ENCODE assay signal across 19 cellular contexts in the genomic region with DNA sequence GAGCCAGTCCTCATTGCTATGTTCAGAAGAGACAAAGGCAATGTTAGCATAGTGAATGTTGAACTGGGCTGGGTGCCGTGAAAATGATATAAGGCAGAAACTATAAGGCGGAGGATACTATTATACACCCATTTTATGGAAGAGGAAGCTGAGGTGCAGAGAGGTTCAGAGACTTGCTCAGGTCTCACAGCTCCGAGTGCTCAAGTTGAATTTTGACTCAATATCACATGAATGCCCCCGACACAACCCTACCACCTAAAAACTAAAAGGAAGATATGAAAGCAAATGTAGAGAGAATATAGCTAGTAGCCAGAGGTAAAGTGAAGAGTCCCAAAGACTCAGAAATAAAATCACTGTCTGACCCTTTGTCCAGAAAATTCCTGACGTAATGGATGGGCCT. TPM values are rescaled to one million over a fixed set of nuclear protein-coding genes. Genes with fewer than 3 reads are reported as not detected.
A peak's percentile ranks its signal among the peaks of the same experiment; 100 is the strongest.
DNase-seq lines count a peak whose midpoint lies in the region; ATAC-seq and TF ChIP-seq lines count a peak whose summit lies in the region.
"Had no signal": no experiment of that assay in that cellular context is flagged by ENCODE, and none has a peak within 500 bp of the region (broad histone marks: within the 10 kb centered on the region; RNA-seq: fewer than 3 reads in every experiment).

No MANE protein-coding gene starts in this region.

- H3K4me3 Mint-ChIP-seq in activated T-helper 1 cell treated with anti-CD3 and anti-CD28 coated beads, Interleukin-12 subunit alpha, Interleukin-12 subunit beta, Interleukin-2, Interleukin-4 antibody, amounts not matched to agents 30 ng/mL and 10 ng/mL and 1 ng/mL, durations not matched to agents 14 hours and 24 hours and 36 hours, result peak overlapping the region; percentile 44
- H3K4me3 Mint-ChIP-seq in memory B cell, result peak overlapping the region; percentile 85

- H3K4me1 ChIP-seq in SK-N-SH (ENCODE audit: control insufficient read depth in 1 of 2, insufficient read depth in 2 of 2, low read depth in 1 of 2, low read length in 1 of 2) (peaks cover 0 to 42% of the 10 kb centered on the region in 2 experiments; a peak in 2 of 4 replicates), DOHH2 (ENCODE audit: control insufficient read depth, low read length) (peaks cover 99% of the 10 kb centered on the region)
- H3K4me1 ChIP-seq: gastroesophageal sphincter had no signal

- H3K36me3 ChIP-seq in SK-N-SH (replicated peaks in 1 of 2; ENCODE audit: control insufficient read depth in 1 of 2, insufficient read depth in 2 of 2, low read length in 1 of 2) (no peaks in the 10 kb centered on the region), DOHH2 (ENCODE audit: control insufficient read depth, low read length) (peaks cover 20% of the 10 kb centered on the region)
- H3K36me3 ChIP-seq: gastroesophageal sphincter had no signal

- POLR2A ChIA-PET in SK-N-SH (lab: Yijun Ruan, JAX), result no interaction called here

- no peak for TF ChIP-seq EP300 in SK-N-SH (IDR thresholded peaks at IDR 0.05; ENCODE audit: borderline replicate concordance in 1 of 2, low read depth in 1 of 2, low read length in 1 of 2)

- peaks cover 69% of the 10 kb centered on the region for H3K4me1 Mint-ChIP-seq in activated T-helper 1 cell treated with anti-CD3 and anti-CD28 coated beads, Interleukin-12 subunit alpha, Interleukin-12 subunit beta, Interleukin-2, Interleukin-4 antibody, amounts not matched to agents 30 ng/mL and 10 ng/mL and 1 ng/mL, durations not matched to agents 14 hours and 24 hours and 36 hours (ENCODE audit: low read depth)
- H3K4me1 Mint-ChIP-seq in memory B cell, result peaks cover 62% of the 10 kb centered on the region

- no peaks in the 10 kb centered on the region for H3K79me2 ChIP-seq in SK-N-SH (ENCODE audit: insufficient read depth)
- H3K79me2 ChIP-seq in DOHH2 (ENCODE audit: control insufficient read depth, low read length), result peaks cover 94% of the 10 kb centered on the region

- H2AFZ ChIP-seq in SK-N-SH (ENCODE audit: low read depth), result no peak overlapping the region

- H3K9ac ChIP-seq in SK-N-SH, result no peak overlapping the region

- ATAC-seq in SK-N-SH treated with all-trans-retinoic acid at 6 μM for 48 hours (no peak), memory B cell (ENCODE audit: low read depth) (no peak), HG02840 (IDR thresholded peaks at IDR 0.05; ENCODE audit: low FRiP score, unreplicated experiment) (no peak)
- ATAC-seq: gastroesophageal sphincter had no signal

- CTCF ChIA-PET in SK-N-SH (lab: Yijun Ruan, JAX), result interaction anchor here (2.8 kb wide), 1 partner anchor 31 kb away, joined by 18 read pairs; no protein-coding TSS in a partner anchor

- H3K27ac ChIP-seq in SK-N-SH (ENCODE audit: low read depth in 2 of 2, low read length in 1 of 2), result peak overlapping the region in 1 of 2 experiments; percentile 95; a peak in 2 of 4 replicates
- peak overlapping the region; percentile 89 for H3K27ac ChIP-seq in DOHH2 (ENCODE audit: low read depth, low read length)
- H3K27ac ChIP-seq: 22Rv1, C4-2B, epithelial cell of prostate, gastroesophageal sphincter, HL-60 had no signal

- TF ChIP-seq CTCF in SK-N-SH (IDR thresholded peaks at IDR 0.05), result no peak
- TF ChIP-seq CTCF in DOHH2 (IDR thresholded peaks at IDR 0.05; ENCODE audit: low read depth, low read length, poor library complexity, severe bottlenecking), result no peak

- peaks cover 1% of the 10 kb centered on the region for H3K27me3 Mint-ChIP-seq in activated T-helper 1 cell treated with anti-CD3 and anti-CD28 coated beads, Interleukin-12 subunit alpha, Interleukin-12 subunit beta, Interleukin-2, Interleukin-4 antibody, amounts not matched to agents 30 ng/mL and 10 ng/mL and 1 ng/mL, durations not matched to agents 14 hours and 24 hours and 36 hours (ENCODE audit: insufficient read depth)
- H3K27me3 Mint-ChIP-seq in memory B cell, result no peaks in the 10 kb centered on the region

- no peak overlapping the region for H3K4me3 ChIP-seq in SK-N-SH (ENCODE audit: low read depth in 2 of 2, low read length in 1 of 2)
- peak overlapping the region; percentile 58 for H3K4me3 ChIP-seq in DOHH2 (ENCODE audit: low read length)
- H3K4me3 ChIP-seq: gastroesophageal sphincter had no signal

- H3K27me3 ChIP-seq in SK-N-SH (ENCODE audit: insufficient read depth), result no peaks in the 10 kb centered on the region
- H3K27me3 ChIP-seq in DOHH2 (ENCODE audit: control insufficient read depth, low read length), result no peaks in the 10 kb centered on the region

- no peaks in the 10 kb centered on the region for H3F3A ChIP-seq in SK-N-SH (replicated peaks; ENCODE audit: insufficient read depth)
- peaks cover 27% of the 10 kb centered on the region for H3F3A ChIP-seq in DOHH2 (ENCODE audit: control insufficient read depth, insufficient read depth)

- H4K20me1 ChIP-seq in SK-N-SH (ENCODE audit: insufficient read depth) (no peaks in the 10 kb centered on the region), DOHH2 (ENCODE audit: control insufficient read depth, insufficient read depth, low read depth, low read length) (no peaks in the 10 kb centered on the region)

- H3K9me2 ChIP-seq in SK-N-SH, result no peaks in the 10 kb centered on the region
- no peaks in the 10 kb centered on the region for H3K9me2 ChIP-seq in DOHH2 (replicated peaks; ENCODE audit: control insufficient read depth, low read length)

- H3K36me3 Mint-ChIP-seq in activated T-helper 1 cell treated with anti-CD3 and anti-CD28 coated beads, Interleukin-12 subunit alpha, Interleukin-12 subunit beta, Interleukin-2, Interleukin-4 antibody, amounts not matched to agents 30 ng/mL and 10 ng/mL and 1 ng/mL, durations not matched to agents 14 hours and 24 hours and 36 hours (ENCODE audit: low read depth), result peaks cover 30% of the 10 kb centered on the region
- no peaks in the 10 kb centered on the region for H3K36me3 Mint-ChIP-seq in memory B cell

- no peaks in the 10 kb centered on the region for H3K9me3 Mint-ChIP-seq in activated T-helper 1 cell treated with anti-CD3 and anti-CD28 coated beads, Interleukin-12 subunit alpha, Interleukin-12 subunit beta, Interleukin-2, Interleukin-4 antibody, amounts not matched to agents 30 ng/mL and 10 ng/mL and 1 ng/mL, durations not matched to agents 14 hours and 24 hours and 36 hours
- H3K9me3 Mint-ChIP-seq in memory B cell, result no peaks in the 10 kb centered on the region

- H3K4me2 ChIP-seq in SK-N-SH (no peak overlapping the region), DOHH2 (ENCODE audit: low read length) (peak overlapping the region; percentile 79)

- H3K27ac Mint-ChIP-seq in activated T-helper 1 cell treated with anti-CD3 and anti-CD28 coated beads, Interleukin-12 subunit alpha, Interleukin-12 subunit beta, Interleukin-2, Interleukin-4 antibody, amounts not matched to agents 30 ng/mL and 10 ng/mL and 1 ng/mL, durations not matched to agents 14 hours and 24 hours and 36 hours, result peak overlapping the region; percentile 89
- H3K27ac Mint-ChIP-seq in memory B cell, result peak overlapping the region; percentile 99
- H3K27ac Mint-ChIP-seq: progenitor cell of endocrine pancreas had no signal

- DNase-seq in SK-N-SH (no peak), memory B cell (ENCODE audit: low spot score in 2 of 2) (no peak), kidney tubule cell (ENCODE audit: low spot score) (no peak)
- no peak for DNase-seq in activated T-helper 1 cell treated with anti-CD3 and anti-CD28 coated beads, Interleukin-12 subunit alpha, Interleukin-12 subunit beta, Interleukin-2, Interleukin-4 antibody, amounts not matched to agents 30 ng/mL and 10 ng/mL and 1 ng/mL, durations not matched to agents 14 hours and 24 hours and 36 hours (ENCODE audit: low spot score)
- no peak for DNase-seq in stimulated activated CD4-positive, alpha-beta T cell treated with anti-CD3 and anti-CD28 coated beads, Interleukin-2, amount 100 ng/mL, for 24 hours
- DNase-seq: GOT3; KG1; NCI-H1092; NCI-H69; stimulated activated naive CD4-positive, alpha-beta T cell had no signal

- intact Hi-C loops in activated T-helper 1 cell treated with anti-CD3 and anti-CD28 coated beads, Interleukin-12 subunit alpha, Interleukin-12 subunit beta, Interleukin-2, Interleukin-4 antibody, amounts not matched to agents 30 ng/mL and 10 ng/mL and 1 ng/mL, durations not matched to agents 14 hours and 24 hours and 36 hours (cut with micrococcal nuclease), result no loop called here

- H3K9me3 ChIP-seq in SK-N-SH (no peaks in the 10 kb centered on the region), DOHH2 (ENCODE audit: control insufficient read depth, insufficient read depth, low read length) (no peaks in the 10 kb centered on the region)
- H3K9me3 ChIP-seq: gastroesophageal sphincter had no signal

- 61% methylated on average over 5 of the region's 5 CpGs for WGBS in SK-N-SH (ENCODE audit: low lambda C conversion rate)

- no peak for TF ChIP-seq RAD21 in SK-N-SH (IDR thresholded peaks at IDR 0.05; ENCODE audit: low read length)

TF ChIP-seq in SK-N-SH, 30 proteins besides CTCF, POLR2A, EP300 and RAD21:
- TF ChIP-seq POLR2AphosphoS5 (IDR thresholded peaks at IDR 0.05; ENCODE audit: low read depth, low read length), result no peak
- TF ChIP-seq, protein P1, sequence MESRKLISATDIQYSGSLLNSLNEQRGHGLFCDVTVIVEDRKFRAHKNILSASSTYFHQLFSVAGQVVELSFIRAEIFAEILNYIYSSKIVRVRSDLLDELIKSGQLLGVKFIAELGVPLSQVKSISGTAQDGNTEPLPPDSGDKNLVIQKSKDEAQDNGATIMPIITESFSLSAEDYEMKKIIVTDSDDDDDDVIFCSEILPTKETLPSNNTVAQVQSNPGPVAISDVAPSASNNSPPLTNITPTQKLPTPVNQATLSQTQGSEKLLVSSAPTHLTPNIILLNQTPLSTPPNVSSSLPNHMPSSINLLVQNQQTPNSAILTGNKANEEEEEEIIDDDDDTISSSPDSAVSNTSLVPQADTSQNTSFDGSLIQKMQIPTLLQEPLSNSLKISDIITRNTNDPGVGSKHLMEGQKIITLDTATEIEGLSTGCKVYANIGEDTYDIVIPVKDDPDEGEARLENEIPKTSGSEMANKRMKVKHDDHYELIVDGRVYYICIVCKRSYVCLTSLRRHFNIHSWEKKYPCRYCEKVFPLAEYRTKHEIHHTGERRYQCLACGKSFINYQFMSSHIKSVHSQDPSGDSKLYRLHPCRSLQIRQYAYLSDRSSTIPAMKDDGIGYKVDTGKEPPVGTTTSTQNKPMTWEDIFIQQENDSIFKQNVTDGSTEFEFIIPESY (IDR thresholded peaks at IDR 0.05; ENCODE audit: borderline replicate concordance, low read depth), result no peak

RNA-seq across cellular contexts. Expression of gene PPP1R16B, which starts 56.7 kb away (rescaled TPM):
- 0.28 and 0.91 TPM in 2 replicates for polyA plus RNA-seq in SK-N-SH (2012; rRNA removed)
- 0.49 and 1.1 TPM in 2 replicates for polyA plus RNA-seq in SK-N-SH (2012; cell fraction: cytosol; rRNA removed)
- 0.61 and 0.90 TPM in 2 replicates for polyA plus RNA-seq in SK-N-SH (2012; cell fraction: nucleus; rRNA removed)
- total RNA-seq in activated T-helper 1 cell treated with anti-CD3 and anti-CD28 coated beads, Interleukin-12 subunit alpha, Interleukin-12 subunit beta, Interleukin-2, Interleukin-4 antibody, amounts not matched to agents 30 ng/mL and 10 ng/mL and 1 ng/mL, durations not matched to agents 14 hours and 24 hours and 36 hours, result 139 and 143 TPM in 2 replicates
- total RNA-seq: progenitor cell of endocrine pancreas had no signal
